16 cellular contexts compared by ENCODE assay signal in the genomic region with DNA sequence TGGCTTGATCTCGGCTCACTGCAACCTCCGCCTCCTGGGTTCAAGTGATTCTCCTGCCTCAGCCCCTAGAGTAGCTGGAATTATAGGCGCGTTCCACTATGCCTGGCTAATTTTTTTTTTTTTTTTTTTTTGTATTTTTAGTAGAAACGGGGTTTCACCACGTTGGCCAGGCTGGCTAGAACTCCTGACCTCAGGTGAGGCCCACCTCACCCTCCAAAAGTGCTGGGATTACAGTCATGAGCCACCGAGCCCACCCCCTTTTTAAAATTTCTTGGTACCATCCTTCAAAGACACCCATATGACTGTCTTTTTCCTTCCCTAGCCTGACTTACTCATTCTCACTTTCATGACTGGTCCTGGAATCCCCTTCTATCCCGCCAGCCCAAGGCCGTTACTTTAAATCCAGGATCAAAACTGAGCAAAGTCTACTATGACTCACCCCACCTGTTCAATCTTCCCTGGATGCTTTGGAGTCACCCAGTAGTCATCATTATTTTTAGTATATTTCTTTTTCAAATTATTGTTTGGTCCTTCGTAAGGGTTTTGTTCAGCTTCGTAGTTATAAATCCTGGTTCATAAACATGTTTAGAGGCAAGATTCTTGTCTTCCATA. TPM values are rescaled to one million over a fixed set of nuclear protein-coding genes. Genes with fewer than 3 reads are reported as not detected.
DNase-seq lines count a peak whose midpoint lies in the region; ATAC-seq and TF ChIP-seq lines count a peak whose summit lies in the region.
"Had no signal": no experiment of that assay in that cellular context is flagged by ENCODE, and none has a peak within 500 bp of the region (broad histone marks: within the 10 kb centered on the region; RNA-seq: fewer than 3 reads in every experiment).

No MANE protein-coding gene starts in this region.

- peak; percentile 34 for DNase-seq in Daoy (ENCODE audit: low read depth)
- DNase-seq in M059J (ENCODE audit: low read depth), result peak; percentile 54
- DNase-seq in amniotic epithelial cell (ENCODE audit: low read depth), result peak; percentile 14
- DNase-seq in effector CD8-positive, alpha-beta T cell (lab: John Stamatoyannopoulos, UW), result no peak
- DNase-seq in vagina (ENCODE audit: extremely low spot score in 2 of 2), result no peak
- DNase-seq in mesenchymal stem cell, result no peak
- DNase-seq: COR-L47, dorsolateral prefrontal cortex, gastrocnemius medialis, NCI-H1105 treated with DMSO at 0.1 percent for 48 hours, NCI-H524, upper lobe of left lung had no signal

- TF ChIP-seq POLR2A in vagina (IDR thresholded peaks at IDR 0.05), result no peak

- no peak overlapping the region for H2BK120ac ChIP-seq in mesenchymal stem cell (ENCODE audit: low read depth, low read length)

- H3K4me3 Mint-ChIP-seq in nephron, result peak overlapping the region; percentile 59 to 75 (median 64)

- no peak overlapping the region for H2BK5ac ChIP-seq in mesenchymal stem cell (ENCODE audit: low read depth, low read length, poor library complexity, severe bottlenecking)

- no peaks in the 10 kb centered on the region for H3K27me3 Mint-ChIP-seq in nephron (ENCODE audit: low read depth)

- H3K4me1 Mint-ChIP-seq in nephron, result peaks cover 27% of the 10 kb centered on the region

- H3K36me3 ChIP-seq in vagina (no peaks in the 10 kb centered on the region), mesenchymal stem cell (ENCODE audit: control insufficient read depth in 1 of 2, insufficient read depth in 2 of 2, low read depth in 1 of 2, low read length in 2 of 2) (peaks cover 0 to 14% of the 10 kb centered on the region in 2 experiments)
- H3K36me3 ChIP-seq: adrenal gland had no signal

- no peak overlapping the region for H3K23ac ChIP-seq in mesenchymal stem cell (ENCODE audit: low read length in 2 of 2)

- H3K79me1 ChIP-seq in mesenchymal stem cell (replicated peaks; ENCODE audit: low read length, poor library complexity, severe bottlenecking), result no peaks in the 10 kb centered on the region

- H2BK15ac ChIP-seq in mesenchymal stem cell (ENCODE audit: low read depth, poor library complexity, severe bottlenecking), result no peak overlapping the region

- no peak overlapping the region for H3K14ac ChIP-seq in mesenchymal stem cell (ENCODE audit: low read length in 2 of 2)

- no peak overlapping the region for H3K4ac ChIP-seq in mesenchymal stem cell (ENCODE audit: low read depth in 1 of 2, low read length in 2 of 2)

- no peaks in the 10 kb centered on the region for H3K9me3 ChIP-seq in vagina
- H3K9me3 ChIP-seq in mesenchymal stem cell (ENCODE audit: control insufficient read depth, low read length), result no peaks in the 10 kb centered on the region
- H3K9me3 ChIP-seq: adrenal gland, gastrocnemius medialis, upper lobe of left lung had no signal

- H2AK5ac ChIP-seq in mesenchymal stem cell (ENCODE audit: low read length, severe bottlenecking), result no peak overlapping the region

- no peak overlapping the region for H4K8ac ChIP-seq in mesenchymal stem cell (ENCODE audit: low read length)

- H4K91ac ChIP-seq in mesenchymal stem cell (ENCODE audit: low read length), result no peak overlapping the region

- H3K4me3 ChIP-seq in vagina, result no peak overlapping the region
- H3K4me3 ChIP-seq in mesenchymal stem cell (ENCODE audit: insufficient read depth in 1 of 2, low read depth in 1 of 2, low read length in 2 of 2), result no peak overlapping the region

- no peak overlapping the region for H2BK12ac ChIP-seq in mesenchymal stem cell (ENCODE audit: low read length in 2 of 2)

- 82% methylated on average over 8 of the region's 11 CpGs for WGBS in mesenchymal stem cell

- intact Hi-C loops in vagina (cut with DNase I), result no loop called here

- H3K36me3 Mint-ChIP-seq in nephron (ENCODE audit: low read depth), result peaks cover 11% of the 10 kb centered on the region

- H3K4me1 ChIP-seq in vagina (peaks cover 32% of the 10 kb centered on the region), mesenchymal stem cell (ENCODE audit: control insufficient read depth, insufficient read depth, low read depth, low read length) (no peaks in the 10 kb centered on the region)

- H3K27me3 ChIP-seq in vagina, result no peaks in the 10 kb centered on the region
- H3K27me3 ChIP-seq in mesenchymal stem cell (ENCODE audit: control insufficient read depth in 1 of 2, insufficient read depth in 1 of 2, low read length in 2 of 2), result no peaks in the 10 kb centered on the region
- H3K27me3 ChIP-seq: adrenal gland, dorsolateral prefrontal cortex, gastrocnemius medialis, upper lobe of left lung had no signal

- no peak overlapping the region for H3K9ac ChIP-seq in mesenchymal stem cell (ENCODE audit: low read length)

- H3K27ac Mint-ChIP-seq in nephron, result peak overlapping the region in 2 of 3 experiments; percentile 5 to 34

- no peak for TF ChIP-seq CTCF in nephron (IDR thresholded peaks at IDR 0.05; ENCODE audit: unreplicated experiment in 3 of 3)
- TF ChIP-seq CTCF in vagina (IDR thresholded peaks at IDR 0.05), result no peak

- no peak overlapping the region for H2AFZ ChIP-seq in mesenchymal stem cell (ENCODE audit: low read depth, low read length)

- H3K27ac ChIP-seq in vagina (no peak overlapping the region), mesenchymal stem cell (ENCODE audit: low read length, poor library complexity, severe bottlenecking) (no peak overlapping the region)
- H3K27ac ChIP-seq: upper lobe of left lung had no signal

- no peak overlapping the region for H3K18ac ChIP-seq in mesenchymal stem cell (ENCODE audit: low read depth in 1 of 2, low read length in 2 of 2)

- ATAC-seq in HG02973 (IDR thresholded peaks at IDR 0.05; ENCODE audit: unreplicated experiment), result no peak
- ATAC-seq: gastrocnemius medialis, left lobe of liver had no signal

- H3K4me2 ChIP-seq in mesenchymal stem cell (ENCODE audit: low read length, poor library complexity, severe bottlenecking), result no peak overlapping the region

- no peaks in the 10 kb centered on the region for H3K9me3 Mint-ChIP-seq in nephron

RNA-seq across cellular contexts. Expression of a gene that starts 1.2 kb away (rescaled TPM):
- total RNA-seq in Daoy (2014; rRNA removed; shearing (Covaris generic)), result 157 and 261 TPM in 2 replicates
- total RNA-seq in M059J (2014; rRNA removed; shearing (Covaris generic)), result 181 and 211 TPM in 2 replicates
- total RNA-seq in vagina, result 142 TPM
- polyA plus RNA-seq in mesenchymal stem cell (2013, experiment 1 of 2), result 447 TPM
- 448 TPM for polyA plus RNA-seq in mesenchymal stem cell (2013, experiment 2 of 2)

Comparison
In these comparisons a context has a peak if more than half of its experiments do, and no peak if none do; other contexts are left out.
1. DNase-seq: peak in Daoy (single experiment), M059J (single experiment) and amniotic epithelial cell (single experiment); none in effector CD8-positive, alpha-beta T cell (single experiment), vagina (0 of 2) and mesenchymal stem cell (single experiment).